Comparison of ENCODE assay signal across 10 cellular contexts in genomic region chr6:122184260-122184934, GRCh38.
DNase-seq lines count a peak whose midpoint lies in the region; TF ChIP-seq lines count a peak whose summit lies in the region.
"Had no signal": no experiment of that assay in that cellular context is flagged by ENCODE, and none has a peak within 500 bp of the region (broad histone marks: within the 10 kb centered on the region; RNA-seq: fewer than 3 reads in every experiment).

No MANE protein-coding gene starts in this region.

- H3K36me3 Mint-ChIP-seq in type B pancreatic cell = no peaks in the 10 kb centered on the region
- H3K36me3 Mint-ChIP-seq: activated CD4-positive, alpha-beta memory T cell treated with anti-CD3 and anti-CD28 coated beads for 36 hours had no signal

- H3K27me3 Mint-ChIP-seq in type B pancreatic cell = no peaks in the 10 kb centered on the region

- peak; percentile 70 for TF ChIP-seq CTCF in type B pancreatic cell (conservative IDR thresholded peaks at IDR 0.05)

- H3K9me3 Mint-ChIP-seq in type B pancreatic cell = no peaks in the 10 kb centered on the region
- H3K9me3 Mint-ChIP-seq: activated CD4-positive, alpha-beta memory T cell treated with anti-CD3 and anti-CD28 coated beads for 36 hours; CD4-positive, alpha-beta T cell had no signal

- peak; percentile 3 to 5 for DNase-seq in NCI-H2081 (lab: John Stamatoyannopoulos, UW)
- no peak for DNase-seq in NCI-H2081 treated with DMSO at 0.1 percent for 48 hours (lab: John Stamatoyannopoulos, UW)
- peak; percentile 75 for DNase-seq in amniotic epithelial cell (ENCODE audit: low read depth)
- DNase-seq in inferior parietal cortex (ENCODE audit: extremely low spot score) = peak; percentile 56
- DNase-seq in type B pancreatic cell (ENCODE audit: extremely low spot score, unreplicated experiment) = no peak
- DNase-seq in AML-193 (lab: John Stamatoyannopoulos, UW) = no peak
- DNase-seq in posterior cingulate gyrus = no peak
- DNase-seq in SW 1271 (lab: John Stamatoyannopoulos, UW) = no peak
- DNase-seq: activated CD4-positive, alpha-beta memory T cell treated with anti-CD3 and anti-CD28 coated beads for 36 hours; CD4-positive, alpha-beta T cell had no signal

- peaks cover 8% of the 10 kb centered on the region for H3K4me1 Mint-ChIP-seq in type B pancreatic cell (ENCODE audit: unreplicated experiment)

- intact Hi-C loops in posterior cingulate gyrus (cut with DNase I) = loop anchor here (5.0 to 10.0 kb wide), 2 partner anchors 150 to 752 kb away; no protein-coding TSS in a partner anchor

- H3K27ac Mint-ChIP-seq in type B pancreatic cell = no peak overlapping the region
- H3K27ac Mint-ChIP-seq: activated CD4-positive, alpha-beta memory T cell treated with anti-CD3 and anti-CD28 coated beads for 36 hours; CD4-positive, alpha-beta T cell had no signal

- H3K4me3 Mint-ChIP-seq in type B pancreatic cell = no peak overlapping the region
- H3K4me3 Mint-ChIP-seq: activated CD4-positive, alpha-beta memory T cell treated with anti-CD3 and anti-CD28 coated beads for 36 hours; CD4-positive, alpha-beta T cell had no signal

Comparison
In these comparisons a context has a peak if more than half of its experiments do, and no peak if none do; other contexts are left out.
1. DNase-seq: peak in NCI-H2081 (2 of 2), amniotic epithelial cell (single experiment) and inferior parietal cortex (single experiment); none in NCI-H2081 treated with DMSO at 0.1 percent for 48 hours (single experiment), type B pancreatic cell (single experiment), AML-193 (0 of 2), posterior cingulate gyrus (0 of 10) and SW 1271 (0 of 2).